ENCODE assay signal across 20 cellular contexts in genomic region chr1:64748706-64749105, GRCh38. TPM values are rescaled to one million over a fixed set of nuclear protein-coding genes. Genes with fewer than 3 reads are reported as not detected.
A peak's percentile ranks its signal among the peaks of the same experiment; 100 is the strongest.
DNase-seq lines count a peak whose midpoint lies in the region; ATAC-seq, FAIRE-seq and TF ChIP-seq lines count a peak whose summit lies in the region.
"Had no signal": no experiment of that assay in that cellular context is flagged by ENCODE, and none has a peak within 500 bp of the region (broad histone marks: within the 10 kb centered on the region; RNA-seq: fewer than 3 reads in every experiment).

No MANE protein-coding gene starts in this region.

- H3K27me3 ChIP-seq in A673 (replicated peaks; ENCODE audit: insufficient read depth, low read depth, low read length, poor library complexity) (no peaks in the 10 kb centered on the region), small intestine (ENCODE audit: control insufficient read depth in 2 of 2, insufficient read depth in 2 of 2, low read length in 2 of 2) (no peaks in the 10 kb centered on the region)

- H3K27me3 Mint-ChIP-seq in brain, result peaks cover 4% of the 10 kb centered on the region
- H3K27me3 Mint-ChIP-seq: CD4-positive, alpha-beta memory T cell had no signal

- intact Hi-C loops in A673 (cut with micrococcal nuclease; ENCODE audit: unreplicated experiment), result loop anchor here (5.0 to 10.0 kb wide), 2 partner anchors 59 to 484 kb away; no protein-coding TSS in a partner anchor

- no peak for ATAC-seq in HG02981 (IDR thresholded peaks at IDR 0.05; ENCODE audit: unreplicated experiment)
- no peak for ATAC-seq in HG03457 (IDR thresholded peaks at IDR 0.05; ENCODE audit: unreplicated experiment)
- ATAC-seq: A549 had no signal

- DNase-seq in A673 (ENCODE audit: low spot score) (no peak), small intestine (peak; percentile 28), NCI-H446 (lab: John Stamatoyannopoulos, UW) (no peak)
- DNase-seq: 8988T; C1 segment of cervical spinal cord; Calu3; CD4-positive, alpha-beta memory T cell; COR-L47; DMS53; DMS79 treated with DMSO at 0.1 percent for 48 hours; GM23248; H7; HCEC 1CT had no signal

- H3K4me1 ChIP-seq in A673 (ENCODE audit: insufficient read depth, low read length, poor library complexity, severe bottlenecking) (peaks cover 36% of the 10 kb centered on the region), HEK293 (ENCODE audit: control insufficient read depth, insufficient read depth, low read length) (peaks cover 20% of the 10 kb centered on the region; the same call in 1 of the 2 replicates), small intestine (ENCODE audit: control insufficient read depth in 2 of 2, insufficient read depth in 1 of 2, low read depth in 1 of 2, low read length in 1 of 2) (no peaks in the 10 kb centered on the region)

- H3K4me3 ChIP-seq in A673 (ENCODE audit: low read depth, low read length, poor library complexity, severe bottlenecking) (no peak overlapping the region), HEK293 (ENCODE audit: low read depth, low read length) (no peak overlapping the region), small intestine (ENCODE audit: low read depth in 1 of 2, low read length in 2 of 2) (peak overlapping the region in 1 of 2 donors; percentile 21)
- H3K4me3 ChIP-seq: A549, GM23248 had no signal

- peaks cover 9% of the 10 kb centered on the region for H3K36me3 Mint-ChIP-seq in brain

- H3K27ac ChIP-seq in A673 (ENCODE audit: low read depth, low read length, poor library complexity, severe bottlenecking) (peak overlapping the region; percentile 54), HEK293 (ENCODE audit: extremely low read depth, low read depth, low read length) (no peak overlapping the region), small intestine (ENCODE audit: low read depth in 1 of 2, low read length in 1 of 2) (no peak overlapping the region)
- H3K27ac ChIP-seq: A549, GM23248 had no signal

- H3K9me3 Mint-ChIP-seq in brain, result no peaks in the 10 kb centered on the region
- H3K9me3 Mint-ChIP-seq: CD4-positive, alpha-beta memory T cell had no signal

- peak overlapping the region in 1 of 5 experiments; percentile 66 for H3K27ac Mint-ChIP-seq in brain

- POLR2A ChIA-PET in A673 (lab: Charles Lee; ENCODE audit: low non-redundant PET), result no interaction called here
- POLR2A ChIA-PET in HEK293 (lab: Yijun Ruan, JAX), result no interaction called here

- peak overlapping the region in 3 of 5 experiments; percentile 42 to 62 (median 59) for H3K4me3 Mint-ChIP-seq in brain
- H3K4me3 Mint-ChIP-seq: CD4-positive, alpha-beta memory T cell had no signal

- no peaks in the 10 kb centered on the region for H3K9me3 ChIP-seq in A673 (ENCODE audit: low read depth, low read length, poor library complexity, severe bottlenecking)
- no peaks in the 10 kb centered on the region for H3K9me3 ChIP-seq in HEK293 (ENCODE audit: control insufficient read depth, insufficient read depth, low read depth, low read length)
- H3K9me3 ChIP-seq in small intestine (ENCODE audit: control insufficient read depth, low read depth), result no peaks in the 10 kb centered on the region
- H3K9me3 ChIP-seq: A549 had no signal

- CTCF ChIA-PET in A673 (lab: Charles Lee), result no interaction called here
- CTCF ChIA-PET in HEK293 (lab: Yijun Ruan, JAX), result interaction anchor here (0.6 kb wide), 1 partner anchor 38 kb away, joined by 3 read pairs; no protein-coding TSS in a partner anchor

- no peak for FAIRE-seq in small intestine (lab: Jason Lieb, UNC)
- FAIRE-seq: A549, GM12892, H1 had no signal

- H3K4me1 Mint-ChIP-seq in brain, result peaks cover 56% of the 10 kb centered on the region

- WGBS in small intestine, 3 donors, result 11 to 62% (median 36%) methylated on average over 5 of the region's 5 CpGs

- BruUV-seq in A673 (replicated peaks; lab: Mats Ljungman, UMichigan), result no TSS peak

- H3K36me3 ChIP-seq in A673 (ENCODE audit: insufficient read depth, low read length, poor library complexity, severe bottlenecking) (no peaks in the 10 kb centered on the region), HEK293 (ENCODE audit: control insufficient read depth in 2 of 2, insufficient read depth in 1 of 2, low read length in 2 of 2) (no peaks in the 10 kb centered on the region; a peak in 1 of 3 replicates), small intestine (ENCODE audit: control insufficient read depth in 2 of 2, insufficient read depth in 2 of 2, low read length in 2 of 2) (no peaks in the 10 kb centered on the region)

- TF ChIP-seq CTCF in A673 (conservative IDR thresholded peaks at IDR 0.05; ENCODE audit: low read depth, low read length) (no peak), HEK293 (tag by site-specific recombination; IDR thresholded peaks at IDR 0.05) (no peak), brain (conservative IDR thresholded peaks at IDR 0.05) (no peak)

TF ChIP-seq in HEK293, 187 proteins besides CTCF, POLR2A, EP300 and RAD21:
- TF ChIP-seq ZNF560 (tag by site-specific recombination; IDR thresholded peaks at IDR 0.05; ENCODE audit: borderline replicate concordance), result no peak
- TF ChIP-seq ZNF600 (tag by site-specific recombination; IDR thresholded peaks at IDR 0.05), result peak; percentile 13; the same call in 1 of the 2 replicates

RNA-seq across cellular contexts. Expression of gene RAVER2, which starts 3.8 kb away (rescaled TPM):
- 34.1 and 36.5 TPM in 2 replicates for total RNA-seq in A673 (2021)
- polyA plus RNA-seq in brain (ENCODE audit: insufficient read depth, low read depth, low replicate concordance) (10.3 TPM), small intestine (10 to 100 TPM; 15.3 to 42.7 (median 18.9) TPM)
